Comparison of ENCODE assay signal across 8 cellular contexts in the genomic region with DNA sequence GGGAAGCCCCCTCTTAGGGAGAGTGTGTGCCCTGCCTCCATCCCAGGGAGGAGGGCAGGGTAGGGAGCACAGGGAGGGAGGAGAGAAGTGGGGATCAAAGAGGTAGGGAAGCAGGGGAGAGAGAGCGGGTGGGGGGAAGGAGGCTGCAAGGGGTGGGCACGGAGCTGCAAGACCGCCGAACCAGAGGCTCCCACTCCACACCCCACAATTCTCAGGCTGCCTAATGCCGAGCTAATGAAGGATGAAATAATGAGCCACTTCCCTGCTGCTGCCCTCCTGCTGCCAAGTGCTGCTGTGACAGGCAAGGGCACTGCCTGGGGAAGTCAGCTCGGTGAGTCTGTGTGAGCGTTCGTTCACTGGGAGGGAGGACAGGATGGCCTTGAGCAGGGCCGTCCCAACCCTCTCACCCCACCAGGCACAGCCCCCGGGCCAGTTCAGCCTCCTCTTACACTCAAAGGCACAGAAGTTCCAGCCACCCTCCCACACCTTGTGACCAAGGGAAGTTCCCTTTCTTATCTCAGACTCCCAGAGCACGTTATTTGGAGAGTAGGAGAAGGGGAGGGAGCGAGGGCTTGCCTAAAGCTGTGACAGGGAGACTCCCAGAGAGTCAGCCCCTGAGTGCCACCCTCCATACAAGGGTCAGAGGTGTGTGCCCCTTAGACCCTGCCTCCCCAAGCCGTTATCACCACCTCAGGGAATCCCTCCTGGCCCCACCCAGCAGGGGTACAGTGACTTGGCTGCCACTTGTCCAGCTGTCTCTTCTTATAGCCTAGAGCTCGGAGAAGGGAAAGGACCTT. TPM values are rescaled to one million over a fixed set of nuclear protein-coding genes. Genes with fewer than 3 reads are reported as not detected.
DNase-seq lines count a peak whose midpoint lies in the region; ATAC-seq and TF ChIP-seq lines count a peak whose summit lies in the region.

No MANE protein-coding gene starts in this region.

- ATAC-seq in HG03139 (IDR thresholded peaks at IDR 0.05; ENCODE audit: unreplicated experiment) (no peak), HG03342 (IDR thresholded peaks at IDR 0.05; ENCODE audit: unreplicated experiment) (no peak), HG02623 (IDR thresholded peaks at IDR 0.05; ENCODE audit: unreplicated experiment) (no peak)

- WGBS in mesendoderm (ENCODE audit: extremely low coverage, insufficient coverage, low lambda C conversion rate) = no CpG with 5 or more reads among the region's 14 CpGs

- no peaks in the 10 kb centered on the region for H3K36me3 Mint-ChIP-seq in chondrocyte (ENCODE audit: low read depth)

- H3K4ac ChIP-seq in mesendoderm (ENCODE audit: low read depth, low read length) = no peak overlapping the region

- no peak overlapping the region for H4K5ac ChIP-seq in mesendoderm (ENCODE audit: low read length)

- no peaks in the 10 kb centered on the region for H3K36me3 ChIP-seq in Loucy (ENCODE audit: insufficient read depth, low read length)
- no peaks in the 10 kb centered on the region for H3K36me3 ChIP-seq in mesendoderm (ENCODE audit: control insufficient read depth, insufficient read depth, low read length)

- H3K4me3 Mint-ChIP-seq in chondrocyte (ENCODE audit: unreplicated experiment) = no peak overlapping the region

- peak overlapping the region; percentile 94 for H3K23ac ChIP-seq in mesendoderm (ENCODE audit: low read length)

- DNase-seq in Daoy (ENCODE audit: low read depth) (peak; percentile 57), chondrocyte (ENCODE audit: low spot score) (no peak), mesendoderm (peak; percentile 76), activated gamma-delta T cell (lab: John Stamatoyannopoulos, UW) (no peak)

- no peak overlapping the region for H2AFZ ChIP-seq in Loucy (ENCODE audit: low read length)

- H3K4me3 ChIP-seq in Loucy (ENCODE audit: low read length, poor library complexity, severe bottlenecking) = no peak overlapping the region
- no peak overlapping the region for H3K4me3 ChIP-seq in mesendoderm (ENCODE audit: low read length)

- H3K27me3 ChIP-seq in Loucy (ENCODE audit: insufficient read depth, low read length, poor library complexity, severe bottlenecking) (no peaks in the 10 kb centered on the region), mesendoderm (ENCODE audit: insufficient read depth, low read length, poor library complexity) (no peaks in the 10 kb centered on the region)

- peak overlapping the region; percentile 65 for H2AK5ac ChIP-seq in mesendoderm (ENCODE audit: low read length)

- H3K18ac ChIP-seq in mesendoderm (ENCODE audit: low read length) = no peak overlapping the region

- no peak overlapping the region for H2BK15ac ChIP-seq in mesendoderm (replicated peaks; ENCODE audit: low read depth)

- H3K9me3 ChIP-seq in Loucy (ENCODE audit: insufficient read depth, low read depth, low read length) = no peaks in the 10 kb centered on the region

- H3K4me1 Mint-ChIP-seq in chondrocyte (ENCODE audit: low read depth) = peaks cover 26% of the 10 kb centered on the region

- H3K9me2 ChIP-seq in Loucy (replicated peaks; ENCODE audit: low read depth, low read length) = no peaks in the 10 kb centered on the region

- 0 out of 2 replicates have a peak, but pooled peaks have one; percentile 13 for TF ChIP-seq CTCF in Loucy (conservative IDR thresholded peaks at IDR 0.05; ENCODE audit: low read length)
- peak; percentile 65 for TF ChIP-seq CTCF in chondrocyte (IDR thresholded peaks at IDR 0.05)

- no peak overlapping the region for H3K27ac ChIP-seq in mesendoderm (ENCODE audit: low read depth, low read length)

- no peak overlapping the region for H4K8ac ChIP-seq in mesendoderm (ENCODE audit: low read depth, low read length)

- H3K79me2 ChIP-seq in Loucy (ENCODE audit: insufficient read depth, low read length) = no peaks in the 10 kb centered on the region
- no peaks in the 10 kb centered on the region for H3K79me2 ChIP-seq in mesendoderm (ENCODE audit: control insufficient read depth, insufficient read depth, low read length)

- H3K9me3 Mint-ChIP-seq in chondrocyte (ENCODE audit: low read depth) = no peaks in the 10 kb centered on the region

- H3K79me1 ChIP-seq in mesendoderm (ENCODE audit: low read length) = no peaks in the 10 kb centered on the region

- H3K4me2 ChIP-seq in Loucy (ENCODE audit: low read depth, low read length, poor library complexity, severe bottlenecking) (no peak overlapping the region), mesendoderm (ENCODE audit: low read length) (peak overlapping the region; percentile 78)

- H3K9ac ChIP-seq in Loucy (ENCODE audit: low read depth, low read length, poor library complexity, severe bottlenecking) (no peak overlapping the region), mesendoderm (ENCODE audit: low read length) (peak overlapping the region; percentile 49)

- H4K20me1 ChIP-seq in Loucy (ENCODE audit: insufficient read depth, low read length, poor library complexity, severe bottlenecking) = no peaks in the 10 kb centered on the region

- H3F3A ChIP-seq in Loucy (ENCODE audit: low read depth) = no peaks in the 10 kb centered on the region

- H2BK5ac ChIP-seq in mesendoderm (ENCODE audit: low read length) = no peak overlapping the region

- H2BK120ac ChIP-seq in mesendoderm (ENCODE audit: low read depth, low read length) = no peak overlapping the region

- H3K4me1 ChIP-seq in Loucy (ENCODE audit: insufficient read depth, low read length, poor library complexity, severe bottlenecking) (peaks cover 12% of the 10 kb centered on the region), mesendoderm (ENCODE audit: control insufficient read depth, low read depth, low read length) (peaks cover 11% of the 10 kb centered on the region)

- peak overlapping the region; percentile 76 for H3K56ac ChIP-seq in mesendoderm (ENCODE audit: low read length)

- H3K27ac Mint-ChIP-seq in chondrocyte (ENCODE audit: unreplicated experiment) = peak overlapping the region; percentile 77

- H3K27me3 Mint-ChIP-seq in chondrocyte (ENCODE audit: low read depth) = no peaks in the 10 kb centered on the region

RNA-seq across cellular contexts. Expression of gene GLYCTK, which starts 12.4 kb away (rescaled TPM):
- total RNA-seq in Daoy (2014; rRNA removed; shearing (Covaris generic)) = 5.3 and 5.7 TPM in 2 replicates
- total RNA-seq in chondrocyte = 4.8 to 9.8 TPM (median 5.0 TPM) in 3 replicates
- 3.5 TPM for polyA plus RNA-seq in mesendoderm (2013, experiment 1 of 2)
- 3.3 TPM for polyA plus RNA-seq in mesendoderm (2013, experiment 2 of 2)

RNA-seq across cellular contexts. Expression of gene DNAH1, which starts 16.1 kb away (rescaled TPM):
- 0.74 and 1.8 TPM in 2 replicates for total RNA-seq in Daoy (2014; rRNA removed; shearing (Covaris generic))
- total RNA-seq in chondrocyte = 5.0 to 9.4 TPM (median 5.4 TPM) in 3 replicates
- polyA plus RNA-seq in mesendoderm (2013, experiment 1 of 2) = 0.04 TPM
- 0.15 TPM for polyA plus RNA-seq in mesendoderm (2013, experiment 2 of 2)

RNA-seq across cellular contexts. Expression of gene WDR82, which starts 21.6 kb away (rescaled TPM):
- 27.7 and 31.1 TPM in 2 replicates for total RNA-seq in Daoy (2014; rRNA removed; shearing (Covaris generic))
- total RNA-seq in chondrocyte = 73.0 to 74.9 TPM (median 74.7 TPM) in 3 replicates
- polyA plus RNA-seq in mesendoderm (2013, experiment 1 of 2) = 39.2 TPM
- polyA plus RNA-seq in mesendoderm (2013, experiment 2 of 2) = 38.6 TPM

RNA-seq across cellular contexts. Expression of gene PPM1M, which starts 54.5 kb away (rescaled TPM):
- total RNA-seq in Daoy (2014; rRNA removed; shearing (Covaris generic)) = 2.3 and 6.6 TPM in 2 replicates
- 14.5 to 20.8 TPM (median 20.1 TPM) in 3 replicates for total RNA-seq in chondrocyte
- polyA plus RNA-seq in mesendoderm (2013, experiment 1 of 2) = 2.1 TPM
- 1.8 TPM for polyA plus RNA-seq in mesendoderm (2013, experiment 2 of 2)

Comparison
In these comparisons a context has a peak if more than half of its experiments do, and no peak if none do; other contexts are left out.
1. DNase-seq: peak in Daoy (single experiment) and mesendoderm (single experiment); none in chondrocyte (single experiment) and activated gamma-delta T cell (single experiment).